Comparison of ENCODE assay signal across 9 cellular contexts in genomic region chr1:46465981-46466476, GRCh38. TPM values are rescaled to one million over a fixed set of nuclear protein-coding genes. Genes with fewer than 3 reads are reported as not detected.
DNase-seq lines count a peak whose midpoint lies in the region; ATAC-seq and TF ChIP-seq lines count a peak whose summit lies in the region.
"Had no signal": no experiment of that assay in that cellular context is flagged by ENCODE, and none has a peak within 500 bp of the region (broad histone marks: within the 10 kb centered on the region; RNA-seq: fewer than 3 reads in every experiment).

No MANE protein-coding gene starts in this region.

- H2AFZ ChIP-seq in DND-41 (ENCODE audit: low read depth, low read length) = no peak overlapping the region

- H3K9me3 Mint-ChIP-seq in glutamatergic neuron (ENCODE audit: unreplicated experiment) = peaks cover 7% of the 10 kb centered on the region

- no peaks in the 10 kb centered on the region for H3K36me3 Mint-ChIP-seq in glutamatergic neuron (ENCODE audit: unreplicated experiment)

- peaks cover 28% of the 10 kb centered on the region for H3K27me3 Mint-ChIP-seq in glutamatergic neuron (ENCODE audit: unreplicated experiment)

- TF ChIP-seq CTCF in DND-41 (IDR thresholded peaks at IDR 0.05; ENCODE audit: borderline replicate concordance, extremely low read depth, low read length, poor library complexity, severe bottlenecking) (no peak), Panc1 (IDR thresholded peaks at IDR 0.05) (no peak), glutamatergic neuron (IDR thresholded peaks at IDR 0.05; ENCODE audit: partially characterized antibody, unreplicated experiment) (no peak), retinal pigment epithelial cell (conservative IDR thresholded peaks at IDR 0.05; ENCODE audit: low read depth, low read length) (no peak), GM10266 (IDR thresholded peaks at IDR 0.05; ENCODE audit: control insufficient read depth, insufficient read depth, low read depth, missing control alignments) (no peak)

- in situ Hi-C loops in Panc1 (cut with HindIII; ENCODE audit: low pct_unique_long_range_greater_than_20kb, low sequenced_read_pairs) = no loop called here

- CTCF ChIA-PET in Panc1 (lab: Charles Lee) = no interaction called here

- no TSS peak for BruUV-seq in Panc1 (replicated peaks; lab: Mats Ljungman, UMichigan)

- intact Hi-C loops in Panc1 (cut with micrococcal nuclease; ENCODE audit: unreplicated experiment) = no loop called here

- H3K27ac Mint-ChIP-seq in glutamatergic neuron (ENCODE audit: unreplicated experiment) = no peak overlapping the region

- H3K4me3 Mint-ChIP-seq in glutamatergic neuron (ENCODE audit: unreplicated experiment) = peak overlapping the region; percentile 78

- no peak overlapping the region for H3K27ac ChIP-seq in DND-41 (ENCODE audit: low read length)
- H3K27ac ChIP-seq in Panc1 (ENCODE audit: low read length) = no peak overlapping the region
- H3K27ac ChIP-seq: brain microvascular endothelial cell had no signal

- peaks cover 17% of the 10 kb centered on the region for H3K4me1 Mint-ChIP-seq in glutamatergic neuron (ENCODE audit: low read depth, unreplicated experiment)

- POLR2A ChIA-PET in Panc1 (lab: Charles Lee) = interaction anchor here (0.5 kb wide), 1 partner anchor 10 kb away, joined by 4 read pairs; no protein-coding TSS in a partner anchor

- ATAC-seq in DND-41 (ENCODE audit: insufficient read depth, low read depth) (no peak), Panc1 (no peak), GM19035 (IDR thresholded peaks at IDR 0.05; ENCODE audit: unreplicated experiment) (no peak)

- peaks cover 13% of the 10 kb centered on the region for H4K20me1 ChIP-seq in DND-41 (ENCODE audit: insufficient read depth, low read length)

- H3K9ac ChIP-seq in DND-41 (ENCODE audit: low read depth, low read length) = no peak overlapping the region; the same call in 1 of the 2 replicates

- no peak overlapping the region for H3K4me3 ChIP-seq in DND-41 (ENCODE audit: low read depth in 1 of 2, low read length in 2 of 2)
- peak overlapping the region; percentile 50 to 51; a peak in 3 of 4 replicates for H3K4me3 ChIP-seq in Panc1 (ENCODE audit: low read depth in 2 of 2, low read length in 2 of 2)
- H3K4me3 ChIP-seq in retinal pigment epithelial cell (ENCODE audit: low read length) = peak overlapping the region; percentile 12

- DNase-seq in DND-41 = no peak
- no peak for DNase-seq in Panc1 (ENCODE audit: low read depth, low spot score)
- DNase-seq in glutamatergic neuron = no peak
- no peak for DNase-seq in retinal pigment epithelial cell (ENCODE audit: low read depth)
- no peak for DNase-seq in COLO829 (ENCODE audit: low spot score)
- no peak for DNase-seq in GM10266 (ENCODE audit: extremely low spot score)
- no peak for DNase-seq in SKM-1 (lab: John Stamatoyannopoulos, UW; ENCODE audit: unreplicated experiment)
- DNase-seq: brain microvascular endothelial cell had no signal

- H3K27me3 ChIP-seq in DND-41 (ENCODE audit: insufficient read depth, low read length, poor library complexity) = peaks cover 76% of the 10 kb centered on the region
- peaks cover 5% of the 10 kb centered on the region; the same call in 1 of the 2 replicates for H3K27me3 ChIP-seq in Panc1 (ENCODE audit: control insufficient read depth, insufficient read depth, low read length)

- H3K9me3 ChIP-seq in DND-41 (ENCODE audit: insufficient read depth, low read length, severe bottlenecking) (no peaks in the 10 kb centered on the region), Panc1 (ENCODE audit: control insufficient read depth, insufficient read depth, low read depth, low read length) (no peaks in the 10 kb centered on the region)

- H3K4me2 ChIP-seq in DND-41 (ENCODE audit: insufficient read depth, low read length) = peak overlapping the region; percentile 52

- H3K36me3 ChIP-seq in DND-41 (ENCODE audit: insufficient read depth, low read length) (no peaks in the 10 kb centered on the region), Panc1 (ENCODE audit: control insufficient read depth, insufficient read depth, low read length) (no peaks in the 10 kb centered on the region)
- H3K36me3 ChIP-seq: brain microvascular endothelial cell had no signal

- H3K79me2 ChIP-seq in DND-41 (ENCODE audit: insufficient read depth, low read length) = no peaks in the 10 kb centered on the region

- peaks cover 5% of the 10 kb centered on the region; the same call in 1 of the 2 replicates for H3K4me1 ChIP-seq in DND-41 (ENCODE audit: insufficient read depth, low read length)
- H3K4me1 ChIP-seq in Panc1 (ENCODE audit: control insufficient read depth, insufficient read depth, low read length) = peaks cover 3% of the 10 kb centered on the region; the same call in 1 of the 2 replicates

RNA-seq across cellular contexts. Expression of gene DMBX1, which starts 23.6 kb away (rescaled TPM):
- total RNA-seq in Panc1 (2021; ENCODE audit: unreplicated experiment) (0.05 TPM), glutamatergic neuron (ENCODE audit: unreplicated experiment) (not detected)
- polyA plus RNA-seq in Panc1 (2012; ENCODE audit: insufficient read length) = 0.15 TPM

Comparison
In these comparisons a context has a peak if more than half of its experiments do, and no peak if none do; other contexts are left out.
1. H3K4me3 ChIP-seq: peak in Panc1 (2 of 2) and retinal pigment epithelial cell (single experiment); none in DND-41 (0 of 2).